In the genomic region with DNA sequence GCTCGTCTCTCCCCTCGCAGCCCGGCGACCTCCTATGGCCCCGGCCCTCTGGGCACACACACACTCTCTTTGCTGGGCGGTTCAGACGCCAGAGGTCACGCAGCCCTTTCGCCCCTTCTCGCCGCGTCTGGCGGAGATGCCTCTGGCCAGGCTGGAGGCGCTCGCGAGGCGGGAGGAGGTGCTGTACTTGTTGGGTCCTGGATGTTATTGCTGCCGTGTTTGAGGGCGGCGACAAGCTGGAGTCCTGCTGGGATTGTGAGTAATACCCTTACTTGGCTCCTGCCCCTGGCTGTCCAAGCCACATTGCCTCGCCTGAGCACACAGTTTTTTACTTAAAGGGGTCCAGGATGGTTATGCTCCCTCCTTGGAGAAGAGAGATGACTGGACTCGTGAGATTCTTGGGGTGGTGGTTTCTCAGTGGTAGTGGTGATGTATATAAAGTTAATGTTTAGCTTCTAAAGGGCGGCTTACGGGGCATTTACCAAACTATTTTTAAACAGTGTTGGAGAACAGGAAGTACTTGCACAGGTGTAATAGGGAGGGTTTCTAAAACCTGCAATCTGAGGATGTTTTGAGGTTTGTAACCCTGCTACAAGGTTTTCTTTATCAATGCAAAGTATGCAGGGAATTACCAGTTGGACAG, we compare ENCODE assay signal across 8 cellular contexts. TPM values are rescaled to one million over a fixed set of nuclear protein-coding genes. Genes with fewer than 3 reads are reported as not detected.
A peak's percentile ranks its signal among the peaks of the same experiment; 100 is the strongest.
DNase-seq lines count a peak whose midpoint lies in the region; ATAC-seq, FAIRE-seq and TF ChIP-seq lines count a peak whose summit lies in the region.

No MANE protein-coding gene starts in this region.

- no peak for FAIRE-seq in GM12892 (lab: Jason Lieb, UNC)
- peak; percentile 91 for FAIRE-seq in K562 (lab: Jason Lieb, UNC)

- TSS peak; percentile 72 for BruUV-seq in K562 (replicated peaks; lab: Mats Ljungman, UMichigan)

- peak overlapping the region; percentile 96 for H2AFZ ChIP-seq in K562 (ENCODE audit: low read depth, low read length)

- POLR2A ChIA-PET in K562 (lab: Yijun Ruan, JAX), result interaction anchor here (0.8 to 2.2 kb wide), 7 partner anchors 9 to 172 kb away, joined by 3 to 13 read pairs (median 4); a partner anchor contains a TSS

- peaks cover 22% of the 10 kb centered on the region for H3K79me2 ChIP-seq in K562 (ENCODE audit: control insufficient read depth, insufficient read depth, low read length)

- H3K36me3 ChIP-seq in K562 (ENCODE audit: control insufficient read depth, insufficient read depth, low read length), result peaks cover 2% of the 10 kb centered on the region; the same call in 2 of the 3 replicates
- H3K36me3 ChIP-seq in sigmoid colon, result peaks cover 0 to 8% (median 2%) of the 10 kb centered on the region in 4 donors

- peak; percentile 25 for DNase-seq in GM12892 (ENCODE audit: insufficient read length)
- peak; percentile 56 to 94 (median 91) for DNase-seq in NCI-H1417 (lab: John Stamatoyannopoulos, UW)
- DNase-seq in T-helper 22 cell (ENCODE audit: low read depth), result peak; percentile 42
- DNase-seq in K562 (ENCODE audit: extremely low read depth in 1 of 4, low spot score in 3 of 4), result peak; percentile 61 to 93 (median 72)
- peak; percentile 51 for DNase-seq in iPS DF 4.7 (ENCODE audit: extremely low read depth, low spot score)
- peak; percentile 95 for DNase-seq in sigmoid colon
- no peak for DNase-seq in NK-92 (lab: John Stamatoyannopoulos, UW; ENCODE audit: unreplicated experiment)

- H3K9ac ChIP-seq in K562 (ENCODE audit: insufficient read depth in 1 of 2, low read depth in 2 of 2, low read length in 2 of 2), result peak overlapping the region; percentile 96

- in situ Hi-C loops in K562 (cut with MboI), result no loop called here

- no peaks in the 10 kb centered on the region for H3K9me3 ChIP-seq in K562 (replicated peaks; ENCODE audit: control insufficient read depth, insufficient read depth, low read depth, low read length)
- no peaks in the 10 kb centered on the region for H3K9me3 ChIP-seq in sigmoid colon

- peak overlapping the region; percentile 86 for H3K27ac ChIP-seq in K562 (ENCODE audit: extremely low read depth, low read depth, low read length)
- H3K27ac ChIP-seq in sigmoid colon, result peak overlapping the region; percentile 92 to 97 (median 94)

- H4K20me1 ChIP-seq in K562 (replicated peaks; ENCODE audit: control insufficient read depth, insufficient read depth, low read length), result no peaks in the 10 kb centered on the region

- peak; percentile 55 to 69 (median 67) for TF ChIP-seq CTCF in K562 (IDR thresholded peaks at IDR 0.05 in 2 of 3, conservative IDR thresholded peaks at IDR 0.05 in 1 of 3; ENCODE audit: insufficient read depth in 2 of 3, low read depth in 1 of 3, low read length in 3 of 3)
- TF ChIP-seq CTCF in sigmoid colon (IDR thresholded peaks at IDR 0.05), result no peak

- H3K4me1 ChIP-seq in K562 (replicated peaks in 1 of 2; ENCODE audit: control insufficient read depth in 2 of 2, insufficient read depth in 2 of 2, low read length in 2 of 2), result peaks cover 4 to 8% of the 10 kb centered on the region in 2 experiments; a peak in 4 of 5 replicates
- peaks cover 0 to 9% (median 0%) of the 10 kb centered on the region in 4 donors for H3K4me1 ChIP-seq in sigmoid colon

- TF ChIP-seq EP300 in K562 (IDR thresholded peaks at IDR 0.05; ENCODE audit: low read length) (peak; percentile 22; the same call in 1 of the 2 replicates), sigmoid colon (IDR thresholded peaks at IDR 0.05) (no peak)

- no peaks in the 10 kb centered on the region for H3K9me1 ChIP-seq in K562 (ENCODE audit: control insufficient read depth, insufficient read depth, low read length)

- TF ChIP-seq POLR2A in GM12892 (IDR thresholded peaks at IDR 0.05; ENCODE audit: low read depth, low read length), result peak; percentile 0; the same call in 1 of the 2 replicates
- TF ChIP-seq POLR2A in K562 (conservative IDR thresholded peaks at IDR 0.05), result no peak; the same call in 1 of the 2 replicates
- no peak for TF ChIP-seq POLR2A in sigmoid colon (IDR thresholded peaks at IDR 0.05)

- WGBS in K562 (ENCODE audit: insufficient coverage, low coverage, missing lambda C conversion rate), result 2% methylated on average over 24 of the region's 24 CpGs
- WGBS in sigmoid colon, 2 donors, result 0% methylated on average over 24 of the region's 24 CpGs

- peak in 1 of 2 experiments; percentile 27; a peak in 2 of 4 replicates for TF ChIP-seq RAD21 in K562 (CRISPR knock-in tag; conservative IDR thresholded peaks at IDR 0.05 in 1 of 2, IDR thresholded peaks at IDR 0.05 in 1 of 2)

- H3K27me3 ChIP-seq in K562 (ENCODE audit: control insufficient read depth in 2 of 2, insufficient read depth in 2 of 2, low read length in 2 of 2) (no peaks in the 10 kb centered on the region), sigmoid colon (no peaks in the 10 kb centered on the region)

- CTCF ChIA-PET in K562 (lab: Yijun Ruan, JAX; ENCODE audit: low intra/inter-chr PET ratio), result no interaction called here

- ATAC-seq in HG02763 (IDR thresholded peaks at IDR 0.05; ENCODE audit: unreplicated experiment) (peak; percentile 49), K562 (peak; percentile 88)

- intact Hi-C loops in K562 (cut with micrococcal nuclease) (loop anchor here (1.0 to 5.0 kb wide), 3 partner anchors 73 to 239 kb away; no protein-coding TSS in a partner anchor), sigmoid colon (cut with DNase I) (loop anchor here (2.0 to 5.0 kb wide), 5 partner anchors 69 to 230 kb away; no protein-coding TSS in a partner anchor)

- peak overlapping the region; percentile 95 for H3K4me2 ChIP-seq in K562 (ENCODE audit: insufficient read depth, low read length)

- peak overlapping the region; percentile 72 for H3K4me3 ChIP-seq in K562
- peak overlapping the region; percentile 52 to 90 (median 74) for H3K4me3 ChIP-seq in sigmoid colon

TF ChIP-seq in K562, 482 proteins besides CTCF, POLR2A, EP300 and RAD21 (continues in another document):
- TF ChIP-seq SNRNP70 (optimal IDR thresholded peaks at IDR 0.05; ENCODE audit: low read depth, low read length), result no peak
- no peak for TF ChIP-seq NCOA2 (IDR thresholded peaks at IDR 0.05; ENCODE audit: partially characterized antibody in 2 of 2)
- no peak for TF ChIP-seq SIN3A (IDR thresholded peaks at IDR 0.05; ENCODE audit: borderline replicate concordance in 2 of 2, control insufficient read depth in 1 of 2, low read depth in 2 of 2, low read length in 2 of 2)
- TF ChIP-seq BRF2 (IDR thresholded peaks at IDR 0.05; ENCODE audit: borderline replicate concordance, insufficient read depth, insufficient read length), result no peak
- no peak for TF ChIP-seq U2AF1 (optimal IDR thresholded peaks at IDR 0.05; ENCODE audit: low read depth, low read length)

RNA-seq across cellular contexts. Expression of gene USP53, which starts 0.6 kb away (rescaled TPM):
- polyA plus RNA-seq in GM12892 (2012; ENCODE audit: missing spikeins), result 2.7 TPM
- total RNA-seq in K562 (2011; cell fraction: chromatin; rRNA removed; ENCODE audit: low replicate concordance), result 5.2 and 25.9 TPM in 2 replicates
- 2.8 and 4.7 TPM in 2 replicates for total RNA-seq in K562 (2011; cell fraction: nucleolus; rRNA removed)
- total RNA-seq in K562 (2011; cell fraction: nucleoplasm; rRNA removed), result 9.2 and 25.1 TPM in 2 replicates
- 7.9 and 8.1 TPM in 2 replicates for total RNA-seq in K562 (2014; rRNA removed)
- 8.8 and 10.1 TPM in 2 replicates for total RNA-seq in K562 (2014; rRNA removed; fragmentation: Illumina TruSeq; extraction: Trizol)
- total RNA-seq in K562 (2015; rRNA removed; fragmentation: Illumina TruSeq; extraction: Trizol), result 9.3 and 9.6 TPM in 2 replicates
- total RNA-seq in K562 (2021), result 7.4 and 9.4 TPM in 2 replicates
- polyA plus RNA-seq in K562 (2011; rRNA removed), result 7.4 and 9.1 TPM in 2 replicates
- polyA plus RNA-seq in K562 (2011; cell fraction: cytosol; rRNA removed), result 1.2 and 2.9 TPM in 2 replicates
- 5.7 and 7.6 TPM in 2 replicates for polyA plus RNA-seq in K562 (2011; cell fraction: nucleus; rRNA removed)
- polyA plus RNA-seq in K562 (2012), result 4.8 and 6.3 TPM in 2 replicates
- 6.4 and 8.3 TPM in 2 replicates for polyA plus RNA-seq in K562 (2014; fragmentation: Illumina TruSeq; extraction: Trizol)
- polyA plus RNA-seq in K562 (2014; fragmentation: Nextera tagmentation; extraction: Ambion mirVana), result 1 to 10 TPM; 2.9 TPM
- 5.3 and 7.6 TPM in 2 replicates for polyA plus RNA-seq in K562 (2014; rRNA removed)
- polyA minus RNA-seq in K562 (2011; rRNA and poly(A)+ RNA removed), result 15.8 and 20.2 TPM in 2 replicates
- 3.1 and 6.7 TPM in 2 replicates for polyA minus RNA-seq in K562 (2011; cell fraction: cytosol; rRNA and poly(A)+ RNA removed)
- polyA minus RNA-seq in K562 (2011; cell fraction: nucleus; rRNA and poly(A)+ RNA removed), result 9.4 and 15.2 TPM in 2 replicates
- 10 to 100 TPM; 31.1 to 64.0 (median 46.7) TPM for total RNA-seq in sigmoid colon
- polyA plus RNA-seq in sigmoid colon, result 10 to 100 TPM; 22.6 to 34.7 (median 26.4) TPM

Comparison
In these comparisons a context has a peak if more than half of its experiments do, and no peak if none do; other contexts are left out.
1. CTCF ChIP-seq: peak in K562 (3 of 3); none in sigmoid colon (0 of 4).